In the genomic region with DNA sequence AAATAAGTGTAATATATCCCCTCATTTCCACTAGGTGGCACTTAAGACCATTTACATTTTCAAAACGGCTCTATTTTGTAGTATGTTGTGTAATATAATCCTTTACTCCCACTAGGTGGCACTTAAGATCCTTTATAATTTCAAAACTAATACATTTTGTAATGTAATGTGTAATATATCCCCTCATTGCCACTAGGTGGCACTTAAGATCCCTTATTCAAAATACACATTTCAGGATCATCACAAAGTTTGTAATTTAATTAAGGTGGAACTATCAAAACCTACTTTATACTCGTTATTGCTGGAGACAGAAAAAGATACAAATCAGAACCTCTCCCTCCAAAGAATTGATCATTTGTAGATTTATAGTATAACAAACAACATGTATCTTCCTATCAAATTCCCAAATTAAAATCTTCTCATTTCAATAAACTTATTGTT, we compare ENCODE assay signal across 8 cellular contexts.
DNase-seq lines count a peak whose midpoint lies in the region; ATAC-seq and TF ChIP-seq lines count a peak whose summit lies in the region.

No MANE protein-coding gene starts in this region.

- no peaks in the 10 kb centered on the region for H3K9me3 Mint-ChIP-seq in naive B cell

- peak; percentile 52 for DNase-seq in AG04450 (ENCODE audit: low read depth, low spot score)
- DNase-seq in GM13977 (ENCODE audit: low spot score), result peak; percentile 56
- peak; percentile 91 for DNase-seq in NCI-H1092 treated with DMSO at 0.1 percent for 48 hours (lab: John Stamatoyannopoulos, UW)
- peak; percentile 39 to 46 for DNase-seq in SHP77 (lab: John Stamatoyannopoulos, UW)
- DNase-seq in epithelial cell of esophagus (ENCODE audit: low read depth), result peak; percentile 66
- peak; percentile 56 for DNase-seq in naive B cell
- DNase-seq in effector memory CD4-positive, alpha-beta T cell, result no peak

- no peaks in the 10 kb centered on the region for H3K4me1 Mint-ChIP-seq in naive B cell

- H3K36me3 ChIP-seq in effector memory CD4-positive, alpha-beta T cell (ENCODE audit: control insufficient read depth, insufficient read depth, low read length), result no peaks in the 10 kb centered on the region

- H3K4me3 Mint-ChIP-seq in naive B cell, result no peak overlapping the region

- H3K27ac ChIP-seq in AG04450 (ENCODE audit: low read depth, low read length), result no peak overlapping the region
- H3K27ac ChIP-seq in effector memory CD4-positive, alpha-beta T cell (ENCODE audit: insufficient read depth, low read length, poor library complexity, severe bottlenecking), result no peak overlapping the region

- no peaks in the 10 kb centered on the region for H3K4me1 ChIP-seq in effector memory CD4-positive, alpha-beta T cell (ENCODE audit: control insufficient read depth, insufficient read depth, low read length, poor library complexity, severe bottlenecking)

- POLR2A ChIA-PET in AG04450 (lab: Yijun Ruan, JAX), result no interaction called here

- TF ChIP-seq CTCF in AG04450 (IDR thresholded peaks at IDR 0.05; ENCODE audit: low read depth, low read length) (peak; percentile 59), GM13977 (IDR thresholded peaks at IDR 0.05; ENCODE audit: extremely low read depth, insufficient read depth, missing control alignments) (peak; percentile 66), epithelial cell of esophagus (IDR thresholded peaks at IDR 0.05; ENCODE audit: insufficient read depth, low read depth, low read length, missing control alignments) (peak; percentile 48)

- H3K36me3 Mint-ChIP-seq in naive B cell, result no peaks in the 10 kb centered on the region

- CTCF ChIA-PET in AG04450 (lab: Charles Lee), result interaction anchor here (1.0 to 2.6 kb wide), 3 partner anchors 152 to 388 kb away, joined by 6 to 48 read pairs (median 13); no protein-coding TSS in a partner anchor

- in situ Hi-C loops in GM13977 (cut with MboI; ENCODE audit: low pct_unique_long_range_greater_than_20kb, low sequenced_read_pairs, unreplicated experiment), result loop anchor here (25.0 kb wide), 2 partner anchors 379 to 396 kb away; no protein-coding TSS in a partner anchor

- no peak overlapping the region for H3K27ac Mint-ChIP-seq in naive B cell

- no peaks in the 10 kb centered on the region for H3K9me3 ChIP-seq in AG04450 (ENCODE audit: control insufficient read depth, insufficient read depth, low read length)
- no peaks in the 10 kb centered on the region for H3K9me3 ChIP-seq in effector memory CD4-positive, alpha-beta T cell (ENCODE audit: control insufficient read depth, low read length)

- no peak overlapping the region for H3K4me3 ChIP-seq in AG04450 (ENCODE audit: low read depth, low read length)
- no peak overlapping the region for H3K4me3 ChIP-seq in epithelial cell of esophagus (ENCODE audit: low read length)
- H3K4me3 ChIP-seq in effector memory CD4-positive, alpha-beta T cell (ENCODE audit: insufficient read depth, low read depth, low read length, poor library complexity, severe bottlenecking), result no peak overlapping the region

- peak; percentile 73 for ATAC-seq in HG02759 (IDR thresholded peaks at IDR 0.05; ENCODE audit: unreplicated experiment)
- ATAC-seq in naive B cell (ENCODE audit: low read depth in 2 of 2), result peak; percentile 98 to 99

- peaks cover 0 to 12% (median 9%) of the 10 kb centered on the region in 3 donors for H3K27me3 Mint-ChIP-seq in naive B cell

- H3K27me3 ChIP-seq in AG04450 (ENCODE audit: control insufficient read depth, insufficient read depth, low read length), result no peaks in the 10 kb centered on the region
- H3K27me3 ChIP-seq in effector memory CD4-positive, alpha-beta T cell (replicated peaks; ENCODE audit: control insufficient read depth, insufficient read depth, low read length, poor library complexity, severe bottlenecking), result no peaks in the 10 kb centered on the region

Comparison
In these comparisons a context has a peak if more than half of its experiments do, and no peak if none do; other contexts are left out.
1. DNase-seq: peak in AG04450 (single experiment), GM13977 (single experiment), NCI-H1092 treated with DMSO at 0.1 percent for 48 hours (single experiment), SHP77 (2 of 2), epithelial cell of esophagus (single experiment) and naive B cell (single experiment); none in effector memory CD4-positive, alpha-beta T cell (0 of 3).
2. Peak in every context shown above with its lines, with median percentiles within 50 percentile points of each other: CTCF ChIP-seq.